ENCODE assay signal across 7 cellular contexts in the genomic region with DNA sequence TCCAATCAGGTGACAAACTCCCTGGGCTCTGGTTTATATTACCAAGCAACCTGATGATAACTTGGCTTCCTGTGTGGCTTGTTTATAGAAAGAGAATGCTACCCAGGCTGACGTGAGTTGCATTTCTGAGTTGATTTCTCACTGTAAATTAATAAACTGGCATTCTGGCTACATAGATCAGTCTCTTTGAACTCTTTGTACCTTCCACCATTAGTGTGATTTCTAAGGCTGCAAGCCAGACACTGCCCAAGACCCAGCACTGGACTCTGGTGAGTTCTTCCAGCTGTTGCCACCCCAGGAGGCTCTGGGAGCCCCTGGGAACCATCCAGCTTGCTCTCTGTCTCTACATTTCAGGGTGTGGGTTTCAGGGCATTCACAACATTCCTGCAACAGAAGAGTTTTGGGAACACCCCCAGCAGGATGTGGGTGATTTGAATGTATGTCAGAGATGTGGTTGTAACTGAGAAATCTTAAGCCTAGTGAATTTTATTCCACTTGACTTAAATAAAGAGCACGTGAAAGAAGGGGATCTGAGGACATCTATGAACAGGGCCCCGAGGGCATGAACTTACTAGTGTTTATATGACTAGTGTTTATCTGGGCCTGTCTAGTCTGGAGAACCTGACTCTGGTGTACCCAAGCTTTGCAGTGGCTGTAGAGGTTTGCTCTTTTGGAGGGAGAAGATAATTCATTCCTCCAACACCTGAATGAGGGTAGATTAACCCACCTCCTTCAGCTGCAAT. TPM values are rescaled to one million over a fixed set of nuclear protein-coding genes. Genes with fewer than 3 reads are reported as not detected.
DNase-seq lines count a peak whose midpoint lies in the region; ATAC-seq, FAIRE-seq and TF ChIP-seq lines count a peak whose summit lies in the region.

No MANE protein-coding gene starts in this region.

- peaks cover 91% of the 10 kb centered on the region for H3K27me3 Mint-ChIP-seq in nephron progenitor cell (ENCODE audit: low read depth, poor library complexity)

- ATAC-seq in K562, result no peak

- H3K4me3 ChIP-seq in Loucy (ENCODE audit: low read length, poor library complexity, severe bottlenecking) (peak overlapping the region; percentile 27), K562 (no peak overlapping the region), BE2C (ENCODE audit: low read depth, low read length) (no peak overlapping the region)

- H3K9ac ChIP-seq in Loucy (ENCODE audit: low read depth, low read length, poor library complexity, severe bottlenecking) (peak overlapping the region; percentile 19), K562 (ENCODE audit: insufficient read depth in 1 of 2, low read depth in 2 of 2, low read length in 2 of 2) (no peak overlapping the region)

- H2AFZ ChIP-seq in Loucy (ENCODE audit: low read length) (peak overlapping the region; percentile 52), K562 (ENCODE audit: low read depth, low read length) (no peak overlapping the region)

- H3K9me2 ChIP-seq in Loucy (replicated peaks; ENCODE audit: low read depth, low read length), result no peaks in the 10 kb centered on the region

- 19% methylated on average over 3 of the region's 3 CpGs for WGBS in K562 (ENCODE audit: insufficient coverage, low coverage, missing lambda C conversion rate)

- no TSS peak for BruUV-seq in K562 (replicated peaks; lab: Mats Ljungman, UMichigan)

- no peak for TF ChIP-seq EP300 in K562 (IDR thresholded peaks at IDR 0.05; ENCODE audit: low read length)

- H3K4me2 ChIP-seq in Loucy (ENCODE audit: low read depth, low read length, poor library complexity, severe bottlenecking) (peak overlapping the region; percentile 48), K562 (ENCODE audit: insufficient read depth, low read length) (no peak overlapping the region)

- peaks cover 9% of the 10 kb centered on the region; the same call in 1 of the 2 replicates for H3F3A ChIP-seq in Loucy (ENCODE audit: low read depth)

- in situ Hi-C loops in K562 (cut with MboI), result loop anchor here (5.0 to 25.0 kb wide), 2 partner anchors 98 to 238 kb away; a partner anchor contains a TSS

- peaks cover 7% of the 10 kb centered on the region for H3K36me3 Mint-ChIP-seq in nephron progenitor cell (ENCODE audit: low read depth)

- TF ChIP-seq POLR2A in K562 (conservative IDR thresholded peaks at IDR 0.05), result no peak

- peak overlapping the region; percentile 18 for H3K4me3 Mint-ChIP-seq in nephron progenitor cell

- DNase-seq in GM04503 (ENCODE audit: low read depth) (peak; percentile 61), K562 (ENCODE audit: extremely low read depth in 1 of 4, low spot score in 3 of 4) (peak in 3 of 4 experiments; percentile 12 to 32 (median 20)), nephron progenitor cell (no peak), NCI-H128 (lab: John Stamatoyannopoulos, UW; ENCODE audit: unreplicated experiment) (no peak), DMS79 (lab: John Stamatoyannopoulos, UW) (no peak), BE2C (no peak)

- TF ChIP-seq CTCF in Loucy (conservative IDR thresholded peaks at IDR 0.05; ENCODE audit: low read length) (no peak), K562 (IDR thresholded peaks at IDR 0.05 in 2 of 3, conservative IDR thresholded peaks at IDR 0.05 in 1 of 3; ENCODE audit: insufficient read depth in 2 of 3, low read depth in 1 of 3, low read length in 3 of 3) (no peak), nephron progenitor cell (IDR thresholded peaks at IDR 0.05) (no peak), BE2C (IDR thresholded peaks at IDR 0.05; ENCODE audit: low read depth, low read length) (no peak)

- peaks cover 25% of the 10 kb centered on the region for H3K4me1 ChIP-seq in Loucy (ENCODE audit: insufficient read depth, low read length, poor library complexity, severe bottlenecking)
- peaks cover 19 to 37% of the 10 kb centered on the region in 2 experiments; a peak in 4 of 5 replicates for H3K4me1 ChIP-seq in K562 (replicated peaks in 1 of 2; ENCODE audit: control insufficient read depth in 2 of 2, insufficient read depth in 2 of 2, low read length in 2 of 2)
- no peaks in the 10 kb centered on the region for H3K4me1 ChIP-seq in BE2C

- no peak overlapping the region for H3K27ac Mint-ChIP-seq in nephron progenitor cell

- no peak for TF ChIP-seq RAD21 in K562 (CRISPR knock-in tag; conservative IDR thresholded peaks at IDR 0.05 in 1 of 2, IDR thresholded peaks at IDR 0.05 in 1 of 2)

- POLR2A ChIA-PET in K562 (lab: Yijun Ruan, JAX), result no interaction called here

- CTCF ChIA-PET in K562 (lab: Yijun Ruan, JAX; ENCODE audit: low intra/inter-chr PET ratio), result no interaction called here

- no peak overlapping the region for H3K27ac ChIP-seq in K562 (ENCODE audit: extremely low read depth, low read depth, low read length)

- H3K36me3 ChIP-seq in Loucy (ENCODE audit: insufficient read depth, low read length) (no peaks in the 10 kb centered on the region), K562 (ENCODE audit: control insufficient read depth, insufficient read depth, low read length) (no peaks in the 10 kb centered on the region), BE2C (0 out of 2 replicates have a peak, but pooled peaks cover 2% of the 10 kb centered on the region)

- H4K20me1 ChIP-seq in Loucy (ENCODE audit: insufficient read depth, low read length, poor library complexity, severe bottlenecking), result no peaks in the 10 kb centered on the region
- H4K20me1 ChIP-seq in K562 (replicated peaks; ENCODE audit: control insufficient read depth, insufficient read depth, low read length), result no peaks in the 10 kb centered on the region

- H3K79me2 ChIP-seq in Loucy (ENCODE audit: insufficient read depth, low read length), result no peaks in the 10 kb centered on the region
- H3K79me2 ChIP-seq in K562 (ENCODE audit: control insufficient read depth, insufficient read depth, low read length), result no peaks in the 10 kb centered on the region

- peaks cover 5% of the 10 kb centered on the region for H3K9me3 Mint-ChIP-seq in nephron progenitor cell

- H3K9me1 ChIP-seq in K562 (ENCODE audit: control insufficient read depth, insufficient read depth, low read length), result no peaks in the 10 kb centered on the region

- intact Hi-C loops in K562 (cut with micrococcal nuclease), result loop anchor here (5.0 kb wide), 1 partner anchor 72 kb away; a partner anchor contains a TSS

- H3K9me3 ChIP-seq in Loucy (ENCODE audit: insufficient read depth, low read depth, low read length) (no peaks in the 10 kb centered on the region), K562 (replicated peaks; ENCODE audit: control insufficient read depth, insufficient read depth, low read depth, low read length) (no peaks in the 10 kb centered on the region), BE2C (no peaks in the 10 kb centered on the region)

- FAIRE-seq in K562 (lab: Jason Lieb, UNC), result no peak

- H3K4me1 Mint-ChIP-seq in nephron progenitor cell, result peaks cover 17% of the 10 kb centered on the region

- H3K27me3 ChIP-seq in Loucy (ENCODE audit: insufficient read depth, low read length, poor library complexity, severe bottlenecking) (no peaks in the 10 kb centered on the region), K562 (ENCODE audit: control insufficient read depth in 2 of 2, insufficient read depth in 2 of 2, low read length in 2 of 2) (no peaks in the 10 kb centered on the region), BE2C (no peaks in the 10 kb centered on the region)

TF ChIP-seq in K562, 482 proteins besides CTCF, POLR2A, EP300 and RAD21 (continues in another document):
- no peak for TF ChIP-seq TCF3 (CRISPR knock-in tag; IDR thresholded peaks at IDR 0.05)
- peak; percentile 25; the same call in 1 of the 2 replicates for TF ChIP-seq NCOR1 (IDR thresholded peaks at IDR 0.05)
- no peak for TF ChIP-seq HNRNPL (IDR thresholded peaks at IDR 0.05; ENCODE audit: low read depth, low read length)
- TF ChIP-seq OTX1 (CRISPR knock-in tag; IDR thresholded peaks at IDR 0.05), result no peak
- TF ChIP-seq ZNF124 (CRISPR knock-in tag; IDR thresholded peaks at IDR 0.05), result no peak
- TF ChIP-seq NCOA6 (IDR thresholded peaks at IDR 0.05), result no peak
- TF ChIP-seq, protein P1, sequence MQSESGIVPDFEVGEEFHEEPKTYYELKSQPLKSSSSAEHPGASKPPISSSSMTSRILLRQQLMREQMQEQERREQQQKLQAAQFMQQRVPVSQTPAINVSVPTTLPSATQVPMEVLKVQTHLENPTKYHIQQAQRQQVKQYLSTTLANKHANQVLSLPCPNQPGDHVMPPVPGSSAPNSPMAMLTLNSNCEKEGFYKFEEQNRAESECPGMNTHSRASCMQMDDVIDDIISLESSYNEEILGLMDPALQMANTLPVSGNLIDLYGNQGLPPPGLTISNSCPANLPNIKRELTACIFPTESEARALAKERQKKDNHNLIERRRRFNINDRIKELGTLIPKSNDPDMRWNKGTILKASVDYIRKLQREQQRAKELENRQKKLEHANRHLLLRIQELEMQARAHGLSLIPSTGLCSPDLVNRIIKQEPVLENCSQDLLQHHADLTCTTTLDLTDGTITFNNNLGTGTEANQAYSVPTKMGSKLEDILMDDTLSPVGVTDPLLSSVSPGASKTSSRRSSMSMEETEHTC (IDR thresholded peaks at IDR 0.05), result no peak
- TF ChIP-seq ZNF174 (CRISPR knock-in tag; IDR thresholded peaks at IDR 0.05), result no peak
- TF ChIP-seq CBFA2T2 (conservative IDR thresholded peaks at IDR 0.05), result 0 out of 2 replicates have a peak, but pooled peaks have one; percentile 11
- no peak for TF ChIP-seq ZNF785 (CRISPR knock-in tag; IDR thresholded peaks at IDR 0.05)

RNA-seq across cellular contexts. Expression of a gene that starts 30.3 kb away (rescaled TPM):
- 21.0 and 29.7 TPM in 2 replicates for total RNA-seq in K562 (2011; cell fraction: chromatin; rRNA removed; ENCODE audit: low replicate concordance)
- total RNA-seq in K562 (2011; cell fraction: nucleolus; rRNA removed), result 8.2 and 10.7 TPM in 2 replicates
- 11.0 and 12.0 TPM in 2 replicates for total RNA-seq in K562 (2011; cell fraction: nucleoplasm; rRNA removed)
- 0.23 and 2.0 TPM in 2 replicates for total RNA-seq in K562 (2014; rRNA removed)
- total RNA-seq in K562 (2014; rRNA removed; fragmentation: Illumina TruSeq; extraction: Trizol), result 2.0 and 2.5 TPM in 2 replicates
- total RNA-seq in K562 (2015; rRNA removed; fragmentation: Illumina TruSeq; extraction: Trizol), result 1.9 and 2.3 TPM in 2 replicates
- 1.1 and 1.3 TPM in 2 replicates for total RNA-seq in K562 (2021)
- polyA plus RNA-seq in K562 (2011; rRNA removed), result 2.5 and 3.1 TPM in 2 replicates
- 0.64 and 1.9 TPM in 2 replicates for polyA plus RNA-seq in K562 (2011; cell fraction: cytosol; rRNA removed)
- 6.2 and 6.3 TPM in 2 replicates for polyA plus RNA-seq in K562 (2011; cell fraction: nucleus; rRNA removed)
- 0.90 and 2.0 TPM in 2 replicates for polyA plus RNA-seq in K562 (2012)
- polyA plus RNA-seq in K562 (2014; fragmentation: Illumina TruSeq; extraction: Trizol), result 1.6 and 2.1 TPM in 2 replicates
- polyA plus RNA-seq in K562 (2014; fragmentation: Nextera tagmentation; extraction: Ambion mirVana), result under 1 TPM; 0.14 to 0.41 TPM
- 1.8 and 2.8 TPM in 2 replicates for polyA plus RNA-seq in K562 (2014; rRNA removed)
- polyA minus RNA-seq in K562 (2011; rRNA and poly(A)+ RNA removed), result 6.3 and 7.9 TPM in 2 replicates
- 0.55 and 1.1 TPM in 2 replicates for polyA minus RNA-seq in K562 (2011; cell fraction: cytosol; rRNA and poly(A)+ RNA removed)
- polyA minus RNA-seq in K562 (2011; cell fraction: nucleus; rRNA and poly(A)+ RNA removed), result 3.9 and 6.8 TPM in 2 replicates
- 0.20 TPM for polyA plus RNA-seq in BE2C (2012; ENCODE audit: insufficient read depth, insufficient read length, low read depth)

Comparison
In these comparisons a context has a peak if more than half of its experiments do, and no peak if none do; other contexts are left out.
1. DNase-seq: peak in GM04503 (single experiment) and K562 (3 of 4); none in nephron progenitor cell (single experiment), NCI-H128 (single experiment), DMS79 (single experiment) and BE2C (single experiment).